In the genomic region with DNA sequence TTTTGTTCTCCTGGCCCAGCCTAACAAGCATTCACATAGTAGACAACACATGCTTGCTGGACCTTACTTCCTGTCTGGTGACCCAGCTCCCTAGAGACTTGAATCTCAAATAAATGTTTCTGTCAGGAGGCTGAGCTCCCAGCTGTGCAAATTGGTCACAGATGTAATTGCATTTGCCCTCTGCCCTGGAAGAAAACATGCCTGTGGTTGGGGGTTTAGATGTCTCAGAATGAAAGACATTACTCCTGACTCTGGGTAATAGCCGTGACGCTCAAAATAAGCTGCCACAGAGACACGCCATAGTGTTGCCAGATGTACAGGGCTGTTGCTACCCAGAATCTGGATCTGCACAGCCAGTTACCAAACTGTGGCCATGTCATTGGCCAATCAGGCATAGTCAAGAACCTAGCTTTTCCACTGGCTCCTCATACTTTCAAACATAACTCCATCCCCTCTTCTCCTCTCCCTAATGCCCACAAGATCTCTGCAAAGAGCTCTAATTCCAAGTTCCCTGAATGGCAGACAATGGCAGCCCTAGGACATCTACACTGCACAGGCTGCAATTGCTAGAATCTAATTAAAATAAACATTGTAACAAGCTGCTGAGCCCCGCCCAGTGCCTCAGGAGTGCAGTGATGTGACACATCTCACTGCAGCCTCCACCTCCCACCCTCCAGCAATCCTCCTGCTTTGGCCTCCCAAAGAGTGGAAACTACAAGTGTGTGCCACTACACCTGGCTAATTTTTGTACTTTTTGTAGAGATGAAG, we compare ENCODE assay signal across 8 cellular contexts. TPM values are rescaled to one million over a fixed set of nuclear protein-coding genes. Genes with fewer than 3 reads are reported as not detected.
DNase-seq lines count a peak whose midpoint lies in the region; ATAC-seq and TF ChIP-seq lines count a peak whose summit lies in the region.

No MANE protein-coding gene starts in this region.

- no peaks in the 10 kb centered on the region for H3K9me3 ChIP-seq in SK-N-SH
- no peaks in the 10 kb centered on the region for H3K9me3 ChIP-seq in mucosa of descending colon
- no peaks in the 10 kb centered on the region for H3K9me3 ChIP-seq in PC-9 (ENCODE audit: insufficient read depth, low read depth)
- H3K9me3 ChIP-seq in WERI-Rb-1 (ENCODE audit: severe bottlenecking), result no peaks in the 10 kb centered on the region

- H3F3A ChIP-seq in SK-N-SH (replicated peaks; ENCODE audit: insufficient read depth), result peaks cover 3% of the 10 kb centered on the region
- H3F3A ChIP-seq in PC-9 (ENCODE audit: insufficient read depth, low read depth), result no peaks in the 10 kb centered on the region

- no peaks in the 10 kb centered on the region for H4K20me1 ChIP-seq in SK-N-SH (ENCODE audit: insufficient read depth)
- H4K20me1 ChIP-seq in PC-9 (ENCODE audit: insufficient read depth), result 0 out of 2 replicates have a peak, but pooled peaks cover 3% of the 10 kb centered on the region

- intact Hi-C loops in mucosa of descending colon (cut with DNase I, micrococcal nuclease) (no loop called here), PC-9 (cut with micrococcal nuclease; ENCODE audit: unreplicated experiment) (loop anchor here (1.0 kb wide), 1 partner anchor 514 kb away; no protein-coding TSS in a partner anchor)

- H3K4me1 ChIP-seq in SK-N-SH (ENCODE audit: control insufficient read depth in 1 of 2, insufficient read depth in 2 of 2, low read depth in 1 of 2, low read length in 1 of 2) (peaks cover 4 to 11% of the 10 kb centered on the region in 2 experiments; a peak in 3 of 4 replicates), mucosa of descending colon (ENCODE audit: low read depth) (peaks cover 9% of the 10 kb centered on the region), PC-9 (replicated peaks; ENCODE audit: insufficient read depth) (no peaks in the 10 kb centered on the region)

- 0 out of 2 replicates have a peak overlapping the region, but pooled peaks have one; percentile 23 for H2AFZ ChIP-seq in SK-N-SH (ENCODE audit: low read depth)
- H2AFZ ChIP-seq in PC-9, result no peak overlapping the region

- H3K4me3 ChIP-seq in SK-N-SH (ENCODE audit: low read depth in 2 of 2, low read length in 1 of 2) (no peak overlapping the region), mucosa of descending colon (no peak overlapping the region), PC-9 (no peak overlapping the region), WERI-Rb-1 (ENCODE audit: low read depth, low read length) (no peak overlapping the region)

- no peak for TF ChIP-seq EP300 in SK-N-SH (IDR thresholded peaks at IDR 0.05; ENCODE audit: borderline replicate concordance in 1 of 2, low read depth in 1 of 2, low read length in 1 of 2)

- H3K4me2 ChIP-seq in SK-N-SH (no peak overlapping the region), PC-9 (no peak overlapping the region)

- no TSS peak for BruUV-seq in PC-9 (replicated peaks; lab: Mats Ljungman, UMichigan)

- H3K27ac ChIP-seq in SK-N-SH (ENCODE audit: low read depth in 2 of 2, low read length in 1 of 2), result peak overlapping the region in 1 of 2 experiments; percentile 55; a peak in 2 of 4 replicates
- H3K27ac ChIP-seq in PC-9, result no peak overlapping the region
- no peak overlapping the region for H3K27ac ChIP-seq in WERI-Rb-1

- no peak for TF ChIP-seq RAD21 in SK-N-SH (IDR thresholded peaks at IDR 0.05; ENCODE audit: low read length)

- H3K9me2 ChIP-seq in SK-N-SH (no peaks in the 10 kb centered on the region; the same call in 1 of the 2 replicates), PC-9 (ENCODE audit: insufficient read depth) (no peaks in the 10 kb centered on the region)

- H3K9ac ChIP-seq in SK-N-SH, result no peak overlapping the region

- ATAC-seq in GM19043 (IDR thresholded peaks at IDR 0.05; ENCODE audit: low read depth, unreplicated experiment) (peak; percentile 92), HG03097 (IDR thresholded peaks at IDR 0.05; ENCODE audit: low FRiP score, unreplicated experiment) (peak; percentile 93), mucosa of descending colon (peak; percentile 30)

- peak; percentile 80 for DNase-seq in AG08396 (ENCODE audit: low spot score)
- DNase-seq in SK-N-SH, result peak; percentile 45
- peak in 2 of 3 donors; percentile 28 to 48 for DNase-seq in mucosa of descending colon
- DNase-seq in PC-9, result no peak
- DNase-seq in islet precursor cell, result no peak
- no peak for DNase-seq in WERI-Rb-1

- no peaks in the 10 kb centered on the region for H3K36me3 ChIP-seq in SK-N-SH (replicated peaks in 1 of 2; ENCODE audit: control insufficient read depth in 1 of 2, insufficient read depth in 2 of 2, low read length in 1 of 2)
- no peaks in the 10 kb centered on the region for H3K36me3 ChIP-seq in mucosa of descending colon (ENCODE audit: low read depth)
- H3K36me3 ChIP-seq in PC-9 (ENCODE audit: low read depth), result no peaks in the 10 kb centered on the region
- H3K36me3 ChIP-seq in WERI-Rb-1, result no peaks in the 10 kb centered on the region

- POLR2A ChIA-PET in SK-N-SH (lab: Yijun Ruan, JAX), result no interaction called here
- POLR2A ChIA-PET in PC-9 (lab: Charles Lee; ENCODE audit: unreplicated experiment), result no interaction called here

- H3K27me3 ChIP-seq in SK-N-SH (ENCODE audit: insufficient read depth) (no peaks in the 10 kb centered on the region; the same call in 1 of the 2 replicates), PC-9 (ENCODE audit: insufficient read depth, low read depth) (peaks cover 33% of the 10 kb centered on the region), WERI-Rb-1 (ENCODE audit: insufficient read depth, low read depth, severe bottlenecking) (no peaks in the 10 kb centered on the region)

- CTCF ChIA-PET in SK-N-SH (lab: Yijun Ruan, JAX) (interaction anchor here (0.6 to 19.3 kb wide), 30 partner anchors 8 to 584 kb away, joined by 3 to 226 read pairs (median 3); a partner anchor contains a TSS), PC-9 (lab: Charles Lee) (interaction anchor here (0.6 to 1.3 kb wide), 4 partner anchors 514 to 1617 kb away, joined by 3 to 7 read pairs (median 4); no protein-coding TSS in a partner anchor)

- H3K79me2 ChIP-seq in SK-N-SH (ENCODE audit: insufficient read depth) (no peaks in the 10 kb centered on the region), PC-9 (ENCODE audit: low read depth) (no peaks in the 10 kb centered on the region)

- no peak for TF ChIP-seq CTCF in SK-N-SH (IDR thresholded peaks at IDR 0.05)
- TF ChIP-seq CTCF in mucosa of descending colon (IDR thresholded peaks at IDR 0.05), result no peak
- TF ChIP-seq CTCF in PC-9 (conservative IDR thresholded peaks at IDR 0.05), result no peak
- TF ChIP-seq CTCF in WERI-Rb-1 (IDR thresholded peaks at IDR 0.05; ENCODE audit: low read depth, low read length), result no peak

- 76% methylated on average over 4 of the region's 4 CpGs for WGBS in SK-N-SH (ENCODE audit: low lambda C conversion rate)

TF ChIP-seq in SK-N-SH, 30 proteins besides CTCF, POLR2A, EP300 and RAD21:
- no peak for TF ChIP-seq SIN3A (IDR thresholded peaks at IDR 0.05; ENCODE audit: borderline replicate concordance, low read depth, low read length)
- peak; percentile 77 for TF ChIP-seq RFX5 (IDR thresholded peaks at IDR 0.05; ENCODE audit: low read length)
- TF ChIP-seq TCF12 (IDR thresholded peaks at IDR 0.05), result peak; percentile 18; the same call in 1 of the 2 replicates
- no peak for TF ChIP-seq MXI1 (IDR thresholded peaks at IDR 0.05; ENCODE audit: low read depth, low read length)

RNA-seq across cellular contexts. Expression of a gene that starts 32.8 kb away (rescaled TPM):
- polyA plus RNA-seq in SK-N-SH (2012; rRNA removed), result 18.4 and 21.0 TPM in 2 replicates
- polyA plus RNA-seq in SK-N-SH (2012; cell fraction: cytosol; rRNA removed), result 19.0 and 21.2 TPM in 2 replicates
- 11.0 and 12.5 TPM in 2 replicates for polyA plus RNA-seq in SK-N-SH (2012; cell fraction: nucleus; rRNA removed)
- total RNA-seq in mucosa of descending colon (1 to 10 TPM; 2.0 to 9.2 (median 3.9) TPM), PC-9 (2021) (2.0 and 2.4 TPM in 2 replicates)

Comparison
In these comparisons a context has a peak if more than half of its experiments do, and no peak if none do; other contexts are left out.
1. DNase-seq: peak in AG08396 (single experiment), SK-N-SH (single experiment) and mucosa of descending colon (2 of 3); none in PC-9 (0 of 2), islet precursor cell (single experiment) and WERI-Rb-1 (single experiment).
2. ATAC-seq: peak in every context shown above with its lines; median percentile 93 in HG03097; 92 in GM19043; 30 in mucosa of descending colon.